11 cellular contexts compared by ENCODE assay signal in genomic region chr1:181482001-181482430, GRCh38. TPM values are rescaled to one million over a fixed set of nuclear protein-coding genes. Genes with fewer than 3 reads are reported as not detected.
DNase-seq lines count a peak whose midpoint lies in the region; ATAC-seq, FAIRE-seq and TF ChIP-seq lines count a peak whose summit lies in the region.
"Had no signal": no experiment of that assay in that cellular context is flagged by ENCODE, and none has a peak within 500 bp of the region (broad histone marks: within the 10 kb centered on the region; RNA-seq: fewer than 3 reads in every experiment).

No MANE protein-coding gene starts in this region.

- TF ChIP-seq CTCF in hepatocyte (IDR thresholded peaks at IDR 0.05; ENCODE audit: poor library complexity) = no peak

- H3K9ac ChIP-seq in HUES48 (ENCODE audit: low read depth, low read length) = no peak overlapping the region
- H3K9ac ChIP-seq in trophoblast cell (ENCODE audit: low read length) = no peak overlapping the region

- no peak overlapping the region for H3K18ac ChIP-seq in trophoblast cell (ENCODE audit: low read length)

- no peaks in the 10 kb centered on the region for H3K9me2 ChIP-seq in hepatocyte (replicated peaks; ENCODE audit: insufficient read depth)

- peak overlapping the region; percentile 66 for H3K4me3 ChIP-seq in HUES48 (ENCODE audit: low read depth, low read length)
- H3K4me3 ChIP-seq in hepatocyte = peak overlapping the region; percentile 47
- peak overlapping the region; percentile 11 for H3K4me3 ChIP-seq in trophoblast cell (ENCODE audit: low read depth, low read length)
- no peak overlapping the region for H3K4me3 ChIP-seq in HAP-1

- H3K9me3 ChIP-seq in HUES48 (ENCODE audit: control insufficient read depth, insufficient read depth, low read length) (no peaks in the 10 kb centered on the region), hepatocyte (ENCODE audit: low read depth) (no peaks in the 10 kb centered on the region), trophoblast cell (ENCODE audit: insufficient read depth, low read depth, low read length) (peaks cover 7% of the 10 kb centered on the region), HAP-1 (no peaks in the 10 kb centered on the region)
- H3K9me3 ChIP-seq: breast epithelium had no signal

- H3K36me3 ChIP-seq in HUES48 (ENCODE audit: control insufficient read depth, insufficient read depth, low read length) (no peaks in the 10 kb centered on the region), hepatocyte (replicated peaks; ENCODE audit: insufficient read depth, low read depth) (no peaks in the 10 kb centered on the region), trophoblast cell (ENCODE audit: control insufficient read depth in 1 of 2, insufficient read depth in 2 of 2, low read length in 2 of 2) (no peaks in the 10 kb centered on the region), HAP-1 (replicated peaks) (no peaks in the 10 kb centered on the region)
- H3K36me3 ChIP-seq: breast epithelium had no signal

- no peaks in the 10 kb centered on the region for H3K79me2 ChIP-seq in hepatocyte
- no peaks in the 10 kb centered on the region for H3K79me2 ChIP-seq in trophoblast cell (ENCODE audit: control insufficient read depth, insufficient read depth, low read length, poor library complexity)

- H3K14ac ChIP-seq in trophoblast cell (ENCODE audit: low read length) = no peak overlapping the region

- H4K91ac ChIP-seq in trophoblast cell (ENCODE audit: low read depth, low read length) = no peak overlapping the region

- no peak overlapping the region for H2BK120ac ChIP-seq in trophoblast cell (ENCODE audit: insufficient read depth, low read length, poor library complexity)

- no peaks in the 10 kb centered on the region for H4K20me1 ChIP-seq in hepatocyte (ENCODE audit: insufficient read depth, poor library complexity, severe bottlenecking)

- in situ Hi-C loops in HAP-1 (cut with MboI; ENCODE audit: low sequenced_read_pairs) = loop anchor here (25.0 kb wide), 2 partner anchors 455 to 580 kb away; partner anchors contain the start of gene ZNF648

- H4K8ac ChIP-seq in trophoblast cell (ENCODE audit: low read depth, low read length) = no peak overlapping the region

- peaks cover 67% of the 10 kb centered on the region for H3K27me3 ChIP-seq in HUES48 (ENCODE audit: control insufficient read depth, insufficient read depth, low read length)
- peaks cover 62% of the 10 kb centered on the region for H3K27me3 ChIP-seq in hepatocyte
- H3K27me3 ChIP-seq in trophoblast cell (ENCODE audit: insufficient read depth, low read length) = peaks cover 53% of the 10 kb centered on the region
- peaks cover 23% of the 10 kb centered on the region for H3K27me3 ChIP-seq in HAP-1 (ENCODE audit: low read depth)

- FAIRE-seq in GM12891 (lab: Jason Lieb, UNC) = no peak

- H3K4me1 ChIP-seq in HUES48 (ENCODE audit: control insufficient read depth, insufficient read depth, low read length) (peaks cover 18% of the 10 kb centered on the region; the same call in 1 of the 2 replicates), hepatocyte (ENCODE audit: insufficient read depth) (peaks cover 5% of the 10 kb centered on the region), trophoblast cell (ENCODE audit: control insufficient read depth in 1 of 2, insufficient read depth in 2 of 2, low read length in 2 of 2) (peaks cover 8 to 10% of the 10 kb centered on the region in 2 experiments), HAP-1 (no peaks in the 10 kb centered on the region)

- no peak overlapping the region for H4K12ac ChIP-seq in trophoblast cell (ENCODE audit: low read depth, low read length)

- peak overlapping the region; percentile 78 for H3K4me2 ChIP-seq in hepatocyte
- H3K4me2 ChIP-seq in trophoblast cell (ENCODE audit: low read length) = peak overlapping the region; percentile 54

- H3K23ac ChIP-seq in trophoblast cell (ENCODE audit: low read length) = no peak overlapping the region

- 36% methylated on average over 20 of the region's 36 CpGs for WGBS in hepatocyte (ENCODE audit: low lambda C conversion rate, missing lambda C conversion rate)
- WGBS in trophoblast cell (ENCODE audit: extremely low coverage, insufficient coverage, insufficient read length) = no CpG with 5 or more reads among the region's 36 CpGs

- no peak overlapping the region for H3K4ac ChIP-seq in trophoblast cell (ENCODE audit: low read depth, low read length)

- H2AFZ ChIP-seq in hepatocyte (peak overlapping the region; percentile 49), trophoblast cell (ENCODE audit: insufficient read depth, low read length, poor library complexity) (no peak overlapping the region)

- ATAC-seq in GM18502 (IDR thresholded peaks at IDR 0.05; ENCODE audit: poor library complexity, unreplicated experiment) = peak; percentile 2

- H3K27ac ChIP-seq in HUES48 (ENCODE audit: low read depth, low read length) (no peak overlapping the region), hepatocyte (no peak overlapping the region), trophoblast cell (ENCODE audit: low read depth, low read length) (no peak overlapping the region)
- H3K27ac ChIP-seq: breast epithelium had no signal

- no peak for DNase-seq in hepatocyte (ENCODE audit: low spot score)
- no peak for DNase-seq in trophoblast cell
- DNase-seq in GM12891 (ENCODE audit: insufficient read length, low spot score) = no peak
- DNase-seq in GF-D8 (lab: John Stamatoyannopoulos, UW) = no peak
- no peak for DNase-seq in HAP-1 (ENCODE audit: low spot score in 2 of 2)

- no peak overlapping the region for H2BK12ac ChIP-seq in trophoblast cell (ENCODE audit: low read length)

- H2AK5ac ChIP-seq in trophoblast cell (ENCODE audit: low read length) = no peak overlapping the region

- no peak overlapping the region for H2BK5ac ChIP-seq in trophoblast cell (ENCODE audit: low read depth, low read length, poor library complexity)

- no peak for TF ChIP-seq POLR2A in GM12891 (IDR thresholded peaks at IDR 0.05; ENCODE audit: low read depth, low read length)

- H3K79me1 ChIP-seq in trophoblast cell (ENCODE audit: low read length) = no peaks in the 10 kb centered on the region

TF ChIP-seq in GM12891, 5 proteins besides CTCF, POLR2A, EP300 and RAD21:
- TF ChIP-seq TAF1 (IDR thresholded peaks at IDR 0.05; ENCODE audit: low read depth, low read length) = no peak
- TF ChIP-seq POU2F2 (IDR thresholded peaks at IDR 0.05; ENCODE audit: low read depth, low read length) = no peak
- TF ChIP-seq PAX5 (IDR thresholded peaks at IDR 0.05; ENCODE audit: insufficient read depth, low read length, severe bottlenecking) = no peak
- TF ChIP-seq POLR2AphosphoS5 (IDR thresholded peaks at IDR 0.05; ENCODE audit: low read depth, low read length) = no peak
- no peak for TF ChIP-seq SPI1 (IDR thresholded peaks at IDR 0.05; ENCODE audit: low read depth, low read length)
TF ChIP-seq in GM12891: peak in this region for 0.

RNA-seq across cellular contexts. Expression of gene CACNA1E, which starts 1.3 kb away (rescaled TPM):
- total RNA-seq in hepatocyte = 1.7 and 1.8 TPM in 2 replicates
- polyA plus RNA-seq in hepatocyte = 0.95 and 1.1 TPM in 2 replicates
- polyA plus RNA-seq in trophoblast cell (2013) = 0.01 TPM in 2 replicates
- 14.1 TPM for polyA plus RNA-seq in GM12891 (2012; ENCODE audit: low read depth, missing spikeins)
- total RNA-seq: activated T-helper 1 cell treated with anti-CD3 and anti-CD28 coated beads, Interleukin-12 subunit alpha, Interleukin-12 subunit beta, Interleukin-2, Interleukin-4 antibody, amounts not matched to agents 30 ng/mL and 10 ng/mL and 1 ng/mL, durations not matched to agents 14 hours and 24 hours and 36 hours; CD4-positive, CD25-positive, alpha-beta regulatory T cell; M059J had no signal
- polyA plus RNA-seq: CD4-positive, CD25-positive, alpha-beta regulatory T cell had no signal
